Comparison of ENCODE assay signal across 18 cellular contexts in the genomic region with DNA sequence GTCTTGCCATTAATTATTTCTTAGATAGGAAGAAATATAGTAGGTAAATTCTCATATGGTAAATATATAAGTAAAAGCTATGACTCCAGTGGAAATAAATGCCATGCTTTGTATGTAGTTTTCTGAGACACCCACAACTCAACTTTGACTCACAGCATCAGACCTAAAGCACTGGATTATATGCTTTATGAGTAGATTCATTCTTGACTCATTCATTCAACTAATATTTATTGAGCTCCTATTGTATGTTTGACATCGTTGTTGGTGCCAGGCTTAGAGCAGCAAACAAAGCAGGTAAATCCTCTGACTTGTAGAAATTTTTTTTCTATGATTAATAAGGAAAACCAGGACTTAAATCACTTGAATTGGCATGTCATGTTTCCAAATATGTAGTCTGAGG.
"Had no signal": no experiment of that assay in that cellular context is flagged by ENCODE, and none has a peak within 500 bp of the region (broad histone marks: within the 10 kb centered on the region; RNA-seq: fewer than 3 reads in every experiment).

No MANE protein-coding gene starts in this region.

- H3K9me3 Mint-ChIP-seq: natural killer cell treated with Interleukin-12 subunit alpha and Interleukin-12 subunit beta and Interleukin-15 and Interleukin-18, amount 100 ng/mL, for 72 hours had no signal

- H3K4me3 ChIP-seq: body of pancreas, skin epidermis had no signal

- H3K27ac Mint-ChIP-seq: activated CD8-positive, alpha-beta T cell treated with anti-CD3 and anti-CD28 coated beads, Interleukin-2, amount 10 ng/mL, durations not matched to agents 7 days and 5 days; activated naive CD8-positive, alpha-beta T cell; natural killer cell treated with Interleukin-12 subunit alpha and Interleukin-12 subunit beta and Interleukin-15 and Interleukin-18, amount 100 ng/mL, for 72 hours; WTC11 had no signal

- ATAC-seq: activated CD8-positive, alpha-beta T cell treated with anti-CD3 and anti-CD28 coated beads, Interleukin-2, amount 10 ng/mL, durations not matched to agents 7 days and 5 days; body of pancreas; natural killer cell treated with Interleukin-12 subunit alpha and Interleukin-12 subunit beta and Interleukin-15 and Interleukin-18, amount 100 ng/mL, for 72 hours; stimulated activated naive CD8-positive, alpha-beta T cell treated with anti-CD3 and anti-CD28 coated beads, Interleukin-15, Interleukin-2, amounts not matched to agents 100 U/mL and 50 U/mL, for 24 hours; WTC11 had no signal

- H3K9me3 ChIP-seq: body of pancreas had no signal

- DNase-seq: activated CD4-positive, alpha-beta T cell treated with anti-CD3 and anti-CD28 coated beads for 48 hours; activated CD8-positive, alpha-beta memory T cell treated with anti-CD3 and anti-CD28 coated beads, Interleukin-2, amount 50 U/mL, for 4 hours; activated CD8-positive, alpha-beta T cell treated with anti-CD3 and anti-CD28 coated beads, Interleukin-2, amount 10 ng/mL, durations not matched to agents 7 days and 5 days; activated gamma-delta T cell treated with Interleukin-2 at 50 U/mL for 16 hours; amniotic stem cell; body of pancreas; cortex of kidney; effector CD4-positive, alpha-beta T cell; head of caudate nucleus; nucleus accumbens; stimulated activated CD4-positive, alpha-beta T cell treated with anti-CD3 and anti-CD28 coated beads, Interleukin-4, amount 100 ng/mL, for 4 hours; stimulated activated CD8-positive, alpha-beta memory T cell treated with anti-CD3 and anti-CD28 coated beads, Interleukin-4, amount 100 ng/mL, for 48 hours; stimulated activated naive CD8-positive, alpha-beta T cell treated with anti-CD3 and anti-CD28 coated beads, Interleukin-15, Interleukin-2, amounts not matched to agents 100 U/mL and 50 U/mL, for 24 hours; T-helper 2 cell had no signal

- H3K27ac ChIP-seq: body of pancreas, skin epidermis had no signal

- H3K27me3 ChIP-seq: body of pancreas had no signal

- H3K4me3 Mint-ChIP-seq: activated CD8-positive, alpha-beta T cell treated with anti-CD3 and anti-CD28 coated beads, Interleukin-2, amount 10 ng/mL, durations not matched to agents 7 days and 5 days; activated naive CD8-positive, alpha-beta T cell; natural killer cell treated with Interleukin-12 subunit alpha and Interleukin-12 subunit beta and Interleukin-15 and Interleukin-18, amount 100 ng/mL, for 72 hours; WTC11 had no signal

- H3K27me3 Mint-ChIP-seq: activated naive CD8-positive, alpha-beta T cell; natural killer cell treated with Interleukin-12 subunit alpha and Interleukin-12 subunit beta and Interleukin-15 and Interleukin-18, amount 100 ng/mL, for 72 hours had no signal

- H3K36me3 Mint-ChIP-seq: WTC11 had no signal

- H3K4me1 Mint-ChIP-seq: WTC11 had no signal

- H3K4me1 ChIP-seq: body of pancreas had no signal
